25 cellular contexts compared by ENCODE assay signal in the genomic region with DNA sequence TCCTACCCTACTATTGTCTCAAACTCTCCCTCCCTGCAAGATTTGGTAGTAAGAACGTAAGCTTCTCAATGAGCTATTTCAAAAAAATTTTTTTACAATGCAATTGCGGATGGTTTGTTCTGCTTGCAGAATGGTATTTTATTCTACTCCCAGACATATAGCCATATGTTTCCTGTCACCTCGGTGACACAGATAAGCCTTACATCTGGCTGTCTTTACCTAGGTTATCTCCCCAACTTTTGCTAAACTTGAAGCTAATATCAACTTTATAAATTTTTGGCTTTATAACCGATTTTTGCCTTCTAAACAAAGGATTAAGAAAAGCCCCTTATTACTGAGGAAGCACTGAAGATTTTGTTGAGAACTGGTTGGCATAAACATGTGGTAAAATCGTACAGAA.
"Had no signal": no experiment of that assay in that cellular context is flagged by ENCODE, and none has a peak within 500 bp of the region (broad histone marks: within the 10 kb centered on the region; RNA-seq: fewer than 3 reads in every experiment).

No MANE protein-coding gene starts in this region.

- DNase-seq: activated CD4-positive, alpha-beta memory T cell treated with anti-CD3 and anti-CD28 coated beads for 36 hours; activated CD4-positive, alpha-beta T cell treated with anti-CD3 and anti-CD28 coated beads for 48 hours; activated effector memory CD4-positive, alpha-beta T cell treated with Interleukin-2 at 50 U/mL for 16 hours; activated naive CD4-positive, alpha-beta T cell treated with anti-CD3 and anti-CD28 coated beads for 36 hours; activated T-cell treated with anti-CD3 and anti-CD28 coated beads, Interleukin-2, amount 50 U/mL, for 48 hours; amygdala; cortex of kidney; erythroblast; foreskin melanocyte; hippocampal formation; islet precursor cell; left cardiac atrium; mucosa of descending colon; naive B cell; ovary; right cardiac atrium; stimulated activated CD4-positive, alpha-beta T cell treated with anti-CD3 and anti-CD28 coated beads, Interleukin-12 subunit alpha, Interleukin-12 subunit beta, amount 100 ng/mL, for 4 hours; stimulated activated CD4-positive, alpha-beta T cell treated with anti-CD3 and anti-CD28 coated beads, Interleukin-4, amount 100 ng/mL, for 4 hours; stimulated activated naive CD8-positive, alpha-beta T cell treated with anti-CD3 and anti-CD28 coated beads, Interleukin-15, Interleukin-2, amounts not matched to agents 100 U/mL and 50 U/mL, for 24 hours; SW 1271; T-helper 17 cell; upper lobe of right lung had no signal

- H3K27ac Mint-ChIP-seq: activated CD4-positive, alpha-beta memory T cell treated with anti-CD3 and anti-CD28 coated beads for 36 hours; activated naive CD4-positive, alpha-beta T cell treated with anti-CD3 and anti-CD28 coated beads for 36 hours; memory B cell; naive B cell; T-helper 17 cell had no signal

- H3K9me3 ChIP-seq: mucosa of descending colon, neutrophil, ovary, upper lobe of right lung had no signal

- H3K36me3 Mint-ChIP-seq: activated CD4-positive, alpha-beta memory T cell treated with anti-CD3 and anti-CD28 coated beads for 36 hours; memory B cell; naive B cell had no signal

- H3K27me3 ChIP-seq: cardiac muscle cell, neutrophil, ovary had no signal

- H3K27ac ChIP-seq: cardiac muscle cell, neutrophil, ovary, upper lobe of right lung had no signal

- H3K4me3 ChIP-seq: cardiac muscle cell, mucosa of descending colon, ovary, upper lobe of right lung had no signal

- ATAC-seq: left cardiac atrium; mucosa of descending colon; right cardiac atrium; stimulated activated naive CD8-positive, alpha-beta T cell treated with anti-CD3 and anti-CD28 coated beads, Interleukin-15, Interleukin-2, amounts not matched to agents 100 U/mL and 50 U/mL, for 24 hours; T-helper 17 cell; upper lobe of right lung had no signal

- H3K27me3 Mint-ChIP-seq: memory B cell had no signal

- H3K4me1 ChIP-seq: upper lobe of right lung had no signal

- H3K4me1 Mint-ChIP-seq: memory B cell, naive B cell, T-helper 17 cell had no signal

- H3K36me3 ChIP-seq: cardiac muscle cell, neutrophil, ovary, upper lobe of right lung had no signal

- H3K4me3 Mint-ChIP-seq: activated CD4-positive, alpha-beta memory T cell treated with anti-CD3 and anti-CD28 coated beads for 36 hours; activated naive CD4-positive, alpha-beta T cell treated with anti-CD3 and anti-CD28 coated beads for 36 hours; memory B cell; naive B cell; T-helper 17 cell had no signal

- H3K9me3 Mint-ChIP-seq: activated CD4-positive, alpha-beta memory T cell treated with anti-CD3 and anti-CD28 coated beads for 36 hours; activated naive CD4-positive, alpha-beta T cell treated with anti-CD3 and anti-CD28 coated beads for 36 hours; memory B cell had no signal
